1 cellular context compared by ENCODE assay signal in the genomic region with DNA sequence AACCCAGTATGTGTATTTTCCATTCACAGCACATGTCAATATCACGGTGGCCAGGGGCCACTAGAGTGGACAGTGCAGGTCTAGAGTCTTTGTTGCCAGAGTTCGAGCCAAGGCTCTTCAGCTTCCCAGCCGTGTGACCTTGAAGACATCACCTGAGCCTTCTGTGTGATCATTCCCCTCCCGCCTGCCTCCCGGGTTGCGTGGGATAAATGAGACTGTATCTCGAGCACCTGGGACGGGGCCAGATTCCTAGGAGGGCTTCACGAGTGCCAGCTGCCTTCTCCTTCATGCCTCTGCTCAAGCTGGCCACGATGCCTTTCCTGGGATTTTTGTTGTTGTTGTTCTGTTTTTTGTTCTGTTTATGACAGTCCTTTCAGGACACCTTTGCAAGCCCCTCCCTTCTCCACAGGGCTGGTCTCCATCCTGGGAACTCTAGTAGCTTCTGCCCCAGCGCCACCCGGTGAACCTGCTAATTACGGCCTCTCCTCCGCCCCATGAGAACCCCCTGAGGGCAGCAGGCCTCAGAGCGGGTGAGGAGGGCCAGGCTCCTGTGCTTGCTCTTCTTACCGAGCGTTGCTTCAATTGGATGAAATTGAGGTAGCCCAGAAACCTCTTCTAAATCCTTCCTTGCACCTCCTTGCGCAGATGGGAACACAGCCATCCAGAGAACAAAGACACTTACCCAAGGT.
TF ChIP-seq lines count a peak whose summit lies in the region.

No MANE protein-coding gene starts in this region.

TF ChIP-seq in WTC11, 78 proteins besides CTCF, POLR2A, EP300 and RAD21 (continued from another document):
- TF ChIP-seq, protein P1, sequence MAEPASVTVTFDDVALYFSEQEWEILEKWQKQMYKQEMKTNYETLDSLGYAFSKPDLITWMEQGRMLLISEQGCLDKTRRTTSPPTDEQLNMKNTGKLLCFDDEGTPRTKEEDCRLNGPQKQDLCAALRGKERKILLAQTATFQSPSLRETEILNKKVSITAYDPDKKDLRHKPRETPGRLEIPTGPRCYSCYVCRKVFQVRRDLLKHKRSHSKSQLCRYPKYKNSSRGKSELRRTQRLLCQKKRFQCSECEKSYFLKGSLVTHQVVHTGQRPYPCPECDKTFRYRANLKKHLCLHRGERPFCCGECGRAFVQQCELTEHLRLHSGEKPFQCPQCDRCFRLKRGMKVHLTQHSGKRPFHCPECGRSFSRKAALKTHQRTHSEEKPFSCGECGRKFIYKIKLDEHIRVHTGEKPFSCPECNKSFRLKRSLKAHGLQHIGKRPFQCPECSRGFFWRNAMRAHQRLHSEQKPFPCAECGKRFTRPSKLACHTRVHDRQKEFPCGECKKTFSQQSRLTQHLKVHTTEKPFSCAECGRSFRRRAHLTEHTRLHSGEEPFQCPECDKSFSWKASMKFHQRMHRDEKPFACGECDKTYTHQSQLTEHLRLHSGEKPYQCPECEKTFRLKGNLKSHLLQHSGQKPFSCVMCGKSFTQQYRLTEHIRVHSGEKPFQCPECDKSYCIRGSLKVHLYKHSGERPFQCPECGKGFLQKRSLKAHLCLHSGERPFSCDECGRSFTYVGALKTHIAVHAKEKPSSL (CRISPR knock-in tag; conservative IDR thresholded peaks at IDR 0.05) = no peak
- TF ChIP-seq MLX (CRISPR knock-in tag; IDR thresholded peaks at IDR 0.05) = no peak
- no peak for TF ChIP-seq NFYB (CRISPR knock-in tag; conservative IDR thresholded peaks at IDR 0.05; ENCODE audit: low read depth)
- no peak for TF ChIP-seq GABPB1 (CRISPR knock-in tag; IDR thresholded peaks at IDR 0.05)
